Comparison of ENCODE assay signal across 8 cellular contexts in the genomic region with DNA sequence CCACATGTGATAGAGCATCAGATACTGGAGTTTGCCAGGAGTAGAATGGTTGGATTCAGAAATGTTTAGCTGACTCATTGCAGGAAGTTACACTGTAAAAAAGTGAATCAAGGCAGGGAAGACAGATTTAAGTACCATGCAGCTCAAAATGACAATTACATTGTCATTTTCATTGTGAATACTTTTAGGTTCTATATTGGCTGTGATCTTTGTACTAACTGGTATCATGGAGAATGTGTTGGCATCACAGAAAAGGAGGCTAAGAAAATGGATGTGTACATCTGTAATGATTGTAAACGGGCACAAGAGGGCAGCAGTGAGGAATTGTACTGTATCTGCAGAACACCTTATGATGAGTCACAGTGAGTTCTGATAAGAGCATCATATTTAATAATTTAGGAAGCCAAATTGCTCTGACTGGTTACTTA. TPM values are rescaled to one million over a fixed set of nuclear protein-coding genes. Genes with fewer than 3 reads are reported as not detected.
DNase-seq lines count a peak whose midpoint lies in the region; ATAC-seq, FAIRE-seq and TF ChIP-seq lines count a peak whose summit lies in the region.
"Not testable (repeated sequence)": the region's sequence is repeated elsewhere in the genome, so short reads cannot be mapped to it uniquely, and the experiment has no call there.

No MANE protein-coding gene starts in this region.

- not testable (repeated sequence) for H3K4me3 ChIP-seq in WERI-Rb-1 (ENCODE audit: low read depth, low read length); astrocyte (ENCODE audit: insufficient read depth, low read depth, low read length); left ventricle myocardium inferior; prostate gland; tibial nerve

- not testable (repeated sequence) for H3K4me2 ChIP-seq in astrocyte (ENCODE audit: low read length)

- TF ChIP-seq POLR2A in prostate gland (IDR thresholded peaks at IDR 0.05); tibial nerve (IDR thresholded peaks at IDR 0.05): not testable (repeated sequence)

- intact Hi-C loops in left ventricle myocardium inferior (cut with micrococcal nuclease), result not testable (repeated sequence)
- intact Hi-C loops in prostate gland (cut with DNase I), result loop anchor here (10.0 kb wide), 1 partner anchor 52 kb away; no protein-coding TSS in a partner anchor

- not testable (repeated sequence) for H3K27ac Mint-ChIP-seq in astrocyte (ENCODE audit: unreplicated experiment)

- DNase-seq in GM04503 (ENCODE audit: low read depth), result peak; percentile 8
- peak; percentile 28 to 74 for DNase-seq in NCI-H524 (lab: John Stamatoyannopoulos, UW)
- DNase-seq in WERI-Rb-1, result peak; percentile 73
- DNase-seq in astrocyte (ENCODE audit: low read depth), result peak; percentile 32
- DNase-seq in left ventricle myocardium inferior, result not testable (repeated sequence)
- peak; percentile 62 for DNase-seq in prostate gland (ENCODE audit: low spot score)
- DNase-seq in tibial nerve (ENCODE audit: low spot score in 2 of 2), result peak in 1 of 2 donors; percentile 61

- H3K9me3 ChIP-seq in WERI-Rb-1 (ENCODE audit: severe bottlenecking); astrocyte (ENCODE audit: insufficient read depth, low read depth, low read length); left ventricle myocardium inferior (replicated peaks); prostate gland; tibial nerve: not testable (repeated sequence)

- H3K4me1 Mint-ChIP-seq in astrocyte (ENCODE audit: low read depth, unreplicated experiment), result not testable (repeated sequence)

- not testable (repeated sequence) for H3K27ac ChIP-seq in WERI-Rb-1; astrocyte (ENCODE audit: low read depth, low read length); left ventricle myocardium inferior (replicated peaks); prostate gland; tibial nerve

- ATAC-seq in HG03575 (IDR thresholded peaks at IDR 0.05; ENCODE audit: extremely low read depth, insufficient number of reproducible peaks, low FRiP score, unreplicated experiment), result peak; percentile 77

- not testable (repeated sequence) for H3K9ac ChIP-seq in astrocyte (ENCODE audit: low read length)

- not testable (repeated sequence) for H2AFZ ChIP-seq in astrocyte (ENCODE audit: low read depth, low read length)

- H4K20me1 ChIP-seq in astrocyte (ENCODE audit: insufficient read depth, low read length), result not testable (repeated sequence)

- not testable (repeated sequence) for H3K36me3 Mint-ChIP-seq in astrocyte (ENCODE audit: low read depth, unreplicated experiment)

- not testable (repeated sequence) for H3K79me2 ChIP-seq in astrocyte (ENCODE audit: insufficient read depth, low read length)

- not testable (repeated sequence) for H3K9me3 Mint-ChIP-seq in astrocyte (ENCODE audit: unreplicated experiment)

- peak; percentile 44; the same call in 1 of the 2 replicates for TF ChIP-seq CTCF in WERI-Rb-1 (IDR thresholded peaks at IDR 0.05; ENCODE audit: low read depth, low read length)
- TF ChIP-seq CTCF in astrocyte (IDR thresholded peaks at IDR 0.05; ENCODE audit: insufficient read depth, low read depth, low read length), result peak; percentile 60
- peak; percentile 80 for TF ChIP-seq CTCF in left ventricle myocardium inferior (IDR thresholded peaks at IDR 0.05; ENCODE audit: borderline replicate concordance)
- TF ChIP-seq CTCF in prostate gland (IDR thresholded peaks at IDR 0.05), result peak; percentile 46 to 77 (median 66)
- peak; percentile 61 to 68 (median 66) for TF ChIP-seq CTCF in tibial nerve (IDR thresholded peaks at IDR 0.05)

- H3K27me3 ChIP-seq in WERI-Rb-1 (ENCODE audit: insufficient read depth, low read depth, severe bottlenecking); astrocyte (ENCODE audit: insufficient read depth, low read length); left ventricle myocardium inferior (ENCODE audit: low read depth); prostate gland (replicated peaks; ENCODE audit: insufficient read depth); tibial nerve: not testable (repeated sequence)

- not testable (repeated sequence) for FAIRE-seq in astrocyte (lab: Jason Lieb, UNC)

- H3K36me3 ChIP-seq in WERI-Rb-1 (peaks cover 57% of the 10 kb centered on the region), astrocyte (ENCODE audit: insufficient read depth, low read length) (peaks cover 21% of the 10 kb centered on the region), left ventricle myocardium inferior (peaks cover 67% of the 10 kb centered on the region), tibial nerve (peaks cover 0 to 77% (median 16%) of the 10 kb centered on the region in 3 donors)
- not testable (repeated sequence) for H3K36me3 ChIP-seq in prostate gland

- 0% methylated on average over 1 of the region's 1 CpG for WGBS in prostate gland
- 0 to 3% methylated on average over 1 of the region's 1 CpG for WGBS in tibial nerve, 2 donors

- H3K4me1 ChIP-seq in astrocyte (ENCODE audit: insufficient read depth, low read length); left ventricle myocardium inferior; prostate gland (replicated peaks); tibial nerve: not testable (repeated sequence)

- peak overlapping the region; percentile 11 for H3K4me3 Mint-ChIP-seq in astrocyte (ENCODE audit: unreplicated experiment)

- H3K27me3 Mint-ChIP-seq in astrocyte (ENCODE audit: low read depth, unreplicated experiment), result not testable (repeated sequence)

- TF ChIP-seq EP300 in tibial nerve (IDR thresholded peaks at IDR 0.05), result not testable (repeated sequence)

RNA-seq across cellular contexts. Expression of a gene that starts 33.1 kb away (rescaled TPM):
- 8.5 and 9.2 TPM in 2 replicates for total RNA-seq in astrocyte
- 6.6 TPM for total RNA-seq in left ventricle myocardium inferior
- total RNA-seq in prostate gland, result 10 to 100 TPM; 22.0 to 22.7 TPM
- 10 to 100 TPM in 1 of 4 donors, 1 to 10 TPM in 3; 2.3 to 10.7 (median 3.9) TPM for total RNA-seq in tibial nerve
